ENCODE assay signal across 8 cellular contexts in the genomic region with DNA sequence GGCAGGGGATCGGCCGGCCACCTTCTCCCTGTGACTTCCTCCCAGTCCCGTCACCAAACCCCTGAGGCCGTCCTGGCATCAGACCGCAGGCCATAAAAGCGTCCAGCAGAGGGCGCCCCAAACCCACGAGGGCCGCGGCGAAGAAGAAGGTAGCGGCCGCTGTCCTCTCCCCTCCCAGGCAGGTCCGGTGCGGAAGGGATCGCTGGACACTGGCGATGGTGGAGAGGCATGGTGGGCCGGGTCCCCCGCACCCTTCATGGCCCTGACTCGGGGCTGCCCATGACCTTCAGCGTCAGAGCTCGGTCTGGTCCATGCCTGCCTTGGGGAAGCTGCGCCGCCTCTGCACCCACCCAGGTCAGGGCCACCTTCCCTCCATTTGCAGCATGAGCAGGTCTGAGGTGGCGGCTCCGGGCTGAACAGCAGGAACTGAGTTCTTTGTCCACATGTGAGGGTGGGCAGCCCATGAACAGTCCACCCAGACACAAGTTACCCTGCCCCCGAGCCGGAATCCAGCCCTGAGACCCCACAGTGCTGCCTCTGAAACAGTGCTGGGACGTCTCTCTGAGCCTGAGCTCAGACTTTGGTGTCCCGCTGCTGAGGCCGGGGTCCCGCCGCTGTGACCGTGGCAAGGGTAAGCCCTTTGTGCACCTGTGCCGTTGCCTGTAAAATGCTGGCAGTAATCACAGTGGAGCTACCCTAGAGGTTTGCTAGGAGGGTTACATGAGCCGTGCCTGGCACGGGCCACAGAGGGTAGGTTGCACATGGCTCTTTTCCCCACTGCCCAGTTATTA. TPM values are rescaled to one million over a fixed set of nuclear protein-coding genes. Genes with fewer than 3 reads are reported as not detected.
DNase-seq lines count a peak whose midpoint lies in the region; ATAC-seq and TF ChIP-seq lines count a peak whose summit lies in the region.

No MANE protein-coding gene starts in this region.

- BruUV-seq in Calu3 (replicated peaks; lab: Mats Ljungman, UMichigan), result no TSS peak

- no peaks in the 10 kb centered on the region for H3K27me3 ChIP-seq in SJSA1 (replicated peaks)

- H3K36me3 Mint-ChIP-seq in Calu3 (ENCODE audit: insufficient read depth, unreplicated experiment), result peaks cover 5% of the 10 kb centered on the region

- peaks cover 18% of the 10 kb centered on the region for H3K4me1 ChIP-seq in SJSA1 (replicated peaks)

- CTCF ChIA-PET in Calu3 (lab: Charles Lee), result interaction anchor here (0.6 to 1.8 kb wide), 5 partner anchors 10 to 293 kb away, joined by 3 to 11 read pairs (median 3); no protein-coding TSS in a partner anchor

- H3K4me3 ChIP-seq in SJSA1, result no peak overlapping the region

- peak; percentile 96 for DNase-seq in Calu3
- peak; percentile 87 for DNase-seq in LoVo (ENCODE audit: low spot score)
- DNase-seq in SJSA1 (ENCODE audit: low read depth in 1 of 2, low spot score in 2 of 2), result peak; percentile 88 to 90
- DNase-seq in activated gamma-delta T cell treated with Interleukin-2 at 50 U/mL for 16 hours, result peak; percentile 83
- DNase-seq in germinal center (ENCODE audit: low spot score), result peak; percentile 87
- peak; percentile 95 for DNase-seq in omental fat pad (ENCODE audit: low spot score)
- DNase-seq in superior temporal gyrus (ENCODE audit: extremely low spot score), result peak; percentile 82

- H3K27ac ChIP-seq in SJSA1, result no peak overlapping the region

- peak overlapping the region; percentile 95 for H3K27ac Mint-ChIP-seq in Calu3 (ENCODE audit: unreplicated experiment)

- TF ChIP-seq CTCF in Calu3 (IDR thresholded peaks at IDR 0.05; ENCODE audit: unreplicated experiment) (peak; percentile 95), omental fat pad (IDR thresholded peaks at IDR 0.05) (peak in 2 of 3 donors; percentile 73 to 86)

- no peaks in the 10 kb centered on the region for H3K27me3 Mint-ChIP-seq in Calu3 (ENCODE audit: unreplicated experiment)

- H3K36me3 ChIP-seq in SJSA1, result no peaks in the 10 kb centered on the region

- intact Hi-C loops in Calu3 (cut with micrococcal nuclease; ENCODE audit: unreplicated experiment), result loop anchor here (1.0 to 10.0 kb wide), 4 partner anchors 45 to 335 kb away; no protein-coding TSS in a partner anchor

- H3K9me3 Mint-ChIP-seq in Calu3 (ENCODE audit: low read depth, unreplicated experiment), result no peaks in the 10 kb centered on the region

- peaks cover 5% of the 10 kb centered on the region; the same call in 1 of the 2 replicates for H3K9me3 ChIP-seq in SJSA1 (replicated peaks)

- peaks cover 47% of the 10 kb centered on the region for H3K4me1 Mint-ChIP-seq in Calu3 (ENCODE audit: low read depth, unreplicated experiment)

- H3K4me3 Mint-ChIP-seq in Calu3 (ENCODE audit: low read depth, unreplicated experiment), result peak overlapping the region; percentile 55

- ATAC-seq in GM21723 (IDR thresholded peaks at IDR 0.05; ENCODE audit: unreplicated experiment) (peak; percentile 84), omental fat pad (ENCODE audit: low FRiP score) (peak; percentile 53)

RNA-seq across cellular contexts. Expression of a gene that starts 40.8 kb away (rescaled TPM):
- 79.9 and 82.7 TPM in 2 replicates for total RNA-seq in Calu3 (2022)
- total RNA-seq in SJSA1 (2014; rRNA removed; shearing (Covaris generic)), result 9.8 and 10.7 TPM in 2 replicates
- total RNA-seq in omental fat pad, result 10 to 100 TPM; 15.8 to 52.8 (median 32.0) TPM
